In genomic region chr5:56147106-56147505, GRCh38 we compare ENCODE assay signal across 16 cellular contexts.
"Had no signal": no experiment of that assay in that cellular context is flagged by ENCODE, and none has a peak within 500 bp of the region (broad histone marks: within the 10 kb centered on the region; RNA-seq: fewer than 3 reads in every experiment).

No MANE protein-coding gene starts in this region.

- ATAC-seq: activated naive CD8-positive, alpha-beta T cell treated with anti-CD3 and anti-CD28 coated beads, Interleukin-2, amount 50 U/mL, for 24 hours; left ventricle myocardium superior; mucosa of descending colon; naive thymus-derived CD8-positive, alpha-beta T cell; stimulated activated memory B cell treated with anti-CD40 and anti-IgM and Interleukin-4, amounts not matched to agents 10 μg/mL and 1 μg/mL and 100 μg/mL, for 72 hours had no signal

- H3K4me1 Mint-ChIP-seq: activated B cell treated with CpG ODN at 0.5 μM for 24 hours had no signal

- H3K4me3 ChIP-seq: ascending aorta, breast epithelium, mucosa of descending colon, thyroid gland, uterus had no signal

- H3K9me3 Mint-ChIP-seq: activated B cell treated with CpG ODN at 0.5 μM for 24 hours; activated naive CD8-positive, alpha-beta T cell treated with anti-CD3 and anti-CD28 coated beads, Interleukin-2, amount 50 U/mL, for 24 hours; activated T-helper 1 cell treated with anti-CD3 and anti-CD28 coated beads, Interleukin-12 subunit alpha, Interleukin-12 subunit beta, Interleukin-2, Interleukin-4 antibody, amounts not matched to agents 30 ng/mL and 10 ng/mL and 1 ng/mL, durations not matched to agents 14 hours and 24 hours and 36 hours; memory B cell; naive thymus-derived CD8-positive, alpha-beta T cell; stimulated activated memory B cell treated with anti-CD40 and anti-IgM and Interleukin-4, amounts not matched to agents 10 μg/mL and 1 μg/mL and 100 μg/mL, for 72 hours had no signal

- H3K27me3 ChIP-seq: ascending aorta, breast epithelium, thyroid gland, uterus had no signal

- H3K27me3 Mint-ChIP-seq: memory B cell; naive thymus-derived CD8-positive, alpha-beta T cell; stimulated activated memory B cell treated with anti-CD40 and anti-IgM and Interleukin-4, amounts not matched to agents 10 μg/mL and 1 μg/mL and 100 μg/mL, for 72 hours had no signal

- H3K27ac ChIP-seq: ascending aorta, breast epithelium, uterus had no signal

- H3K4me3 Mint-ChIP-seq: activated B cell treated with CpG ODN at 0.5 μM for 24 hours; activated naive CD8-positive, alpha-beta T cell treated with anti-CD3 and anti-CD28 coated beads, Interleukin-2, amount 50 U/mL, for 24 hours; activated T-helper 1 cell treated with anti-CD3 and anti-CD28 coated beads, Interleukin-12 subunit alpha, Interleukin-12 subunit beta, Interleukin-2, Interleukin-4 antibody, amounts not matched to agents 30 ng/mL and 10 ng/mL and 1 ng/mL, durations not matched to agents 14 hours and 24 hours and 36 hours; memory B cell; stimulated activated memory B cell treated with anti-CD40 and anti-IgM and Interleukin-4, amounts not matched to agents 10 μg/mL and 1 μg/mL and 100 μg/mL, for 72 hours had no signal

- H3K27ac Mint-ChIP-seq: activated B cell treated with CpG ODN at 0.5 μM for 24 hours; activated naive CD8-positive, alpha-beta T cell treated with anti-CD3 and anti-CD28 coated beads, Interleukin-2, amount 50 U/mL, for 24 hours; memory B cell; stimulated activated memory B cell treated with anti-CD40 and anti-IgM and Interleukin-4, amounts not matched to agents 10 μg/mL and 1 μg/mL and 100 μg/mL, for 72 hours had no signal

- H3K36me3 Mint-ChIP-seq: memory B cell; stimulated activated memory B cell treated with anti-CD40 and anti-IgM and Interleukin-4, amounts not matched to agents 10 μg/mL and 1 μg/mL and 100 μg/mL, for 72 hours had no signal

- H3K4me1 ChIP-seq: ascending aorta, breast epithelium, uterus had no signal

- H3K36me3 ChIP-seq: ascending aorta, breast epithelium, thyroid gland, uterus had no signal

- DNase-seq: activated B cell treated with CpG ODN at 0.5 μM for 24 hours; activated naive CD4-positive, alpha-beta T cell; activated naive CD8-positive, alpha-beta T cell treated with anti-CD3 and anti-CD28 coated beads, Interleukin-2, amount 50 U/mL, for 24 hours; hippocampal formation; kidney glomerular epithelial cell; left ventricle myocardium superior; mucosa of descending colon; naive thymus-derived CD8-positive, alpha-beta T cell; stimulated activated CD4-positive, alpha-beta T cell treated with anti-CD3 and anti-CD28 coated beads, Interleukin-2, amount 100 ng/mL, for 48 hours; thyroid gland; uterus had no signal
